ENCODE assay signal across 11 cellular contexts in genomic region chr1:63320024-63320799, GRCh38. TPM values are rescaled to one million over a fixed set of nuclear protein-coding genes. Genes with fewer than 3 reads are reported as not detected.
A peak's percentile ranks its signal among the peaks of the same experiment; 100 is the strongest.
DNase-seq lines count a peak whose midpoint lies in the region; ATAC-seq and TF ChIP-seq lines count a peak whose summit lies in the region.
"Had no signal": no experiment of that assay in that cellular context is flagged by ENCODE, and none has a peak within 500 bp of the region (broad histone marks: within the 10 kb centered on the region; RNA-seq: fewer than 3 reads in every experiment).

No MANE protein-coding gene starts in this region.

- H3K27me3 ChIP-seq in CD4-positive, alpha-beta memory T cell (ENCODE audit: insufficient read depth, low read length) = peaks cover 73% of the 10 kb centered on the region

- peaks cover 0 to 7% of the 10 kb centered on the region in 2 donors for H3K9me3 ChIP-seq in CD4-positive, alpha-beta memory T cell (ENCODE audit: control insufficient read depth in 1 of 2, low read length in 2 of 2)
- H3K9me3 ChIP-seq: Caco-2 had no signal

- DNase-seq in CD4-positive, alpha-beta memory T cell = peak in 2 of 5 donors; percentile 17 to 28
- no peak for DNase-seq in natural killer cell
- DNase-seq in NCI-H1436 (lab: John Stamatoyannopoulos, UW) = no peak
- no peak for DNase-seq in inferior parietal cortex (ENCODE audit: extremely low spot score)
- DNase-seq: Caco-2, NCI-H2029 treated with DMSO at 0.1 percent for 48 hours had no signal

- POLR2A ChIA-PET in CD4-positive, alpha-beta memory T cell (lab: Charles Lee; ENCODE audit: partially characterized antibody) = interaction anchor here (0.9 to 1.8 kb wide), 2 partner anchors 8 to 10 kb away, joined by 3 to 8 read pairs; no protein-coding TSS in a partner anchor

- H3K27me3 Mint-ChIP-seq in CD4-positive, alpha-beta memory T cell = peaks cover 54 to 59% of the 10 kb centered on the region in 2 donors
- H3K27me3 Mint-ChIP-seq in IgD-negative memory B cell (peaks cover 53% of the 10 kb centered on the region), brain (peaks cover 95% of the 10 kb centered on the region), natural killer cell (ENCODE audit: low read depth in 2 of 2) (peaks cover 60% of the 10 kb centered on the region in 2 donors)

- no peak for TF ChIP-seq CTCF in brain (conservative IDR thresholded peaks at IDR 0.05)
- TF ChIP-seq CTCF in natural killer cell (IDR thresholded peaks at IDR 0.05) = no peak

- H3K4me1 Mint-ChIP-seq in CD4-positive, alpha-beta memory T cell = peaks cover 16 to 51% (median 33%) of the 10 kb centered on the region in 4 donors
- H3K4me1 Mint-ChIP-seq in IgD-negative memory B cell (peaks cover 11 to 23% (median 23%) of the 10 kb centered on the region in 3 donors), brain (peaks cover 42% of the 10 kb centered on the region), natural killer cell (peaks cover 28 to 39% of the 10 kb centered on the region in 2 donors)

- H3K9me3 Mint-ChIP-seq in CD4-positive, alpha-beta memory T cell = peaks cover 3 to 53% (median 40%) of the 10 kb centered on the region in 8 donors
- H3K9me3 Mint-ChIP-seq in IgD-negative memory B cell = peaks cover 2 to 22% (median 9%) of the 10 kb centered on the region in 3 donors
- H3K9me3 Mint-ChIP-seq in brain = peaks cover 0 to 26% (median 16%) of the 10 kb centered on the region in 5 experiments
- peaks cover 3 to 4% of the 10 kb centered on the region in 2 donors for H3K9me3 Mint-ChIP-seq in natural killer cell

- H3K4me1 ChIP-seq in CD4-positive, alpha-beta memory T cell (ENCODE audit: insufficient read depth, low read length) = peaks cover 25% of the 10 kb centered on the region

- intact Hi-C loops in CD4-positive, alpha-beta memory T cell (cut with micrococcal nuclease) = no loop called here
- intact Hi-C loops in natural killer cell (cut with micrococcal nuclease) = no loop called here

- peaks cover 10 to 22% of the 10 kb centered on the region in 2 donors for H3K36me3 Mint-ChIP-seq in CD4-positive, alpha-beta memory T cell
- peaks cover 3% of the 10 kb centered on the region for H3K36me3 Mint-ChIP-seq in IgD-negative memory B cell
- H3K36me3 Mint-ChIP-seq in brain = no peaks in the 10 kb centered on the region
- H3K36me3 Mint-ChIP-seq in natural killer cell = peaks cover 16% of the 10 kb centered on the region

- ATAC-seq in natural killer cell = no peak
- ATAC-seq in GM19328 (IDR thresholded peaks at IDR 0.05; ENCODE audit: unreplicated experiment) = no peak
- ATAC-seq in HG02870 (IDR thresholded peaks at IDR 0.05; ENCODE audit: unreplicated experiment) = no peak

- peak overlapping the region in 7 of 8 donors; percentile 16 to 60 (median 38) for H3K4me3 Mint-ChIP-seq in CD4-positive, alpha-beta memory T cell
- H3K4me3 Mint-ChIP-seq in IgD-negative memory B cell = peak overlapping the region in 2 of 4 donors; percentile 67 to 97
- peak overlapping the region; percentile 12 to 60 (median 53) for H3K4me3 Mint-ChIP-seq in brain
- H3K4me3 Mint-ChIP-seq in natural killer cell = peak overlapping the region; percentile 49

- CTCF ChIA-PET in CD4-positive, alpha-beta memory T cell (lab: Charles Lee; ENCODE audit: partially characterized antibody) = no interaction called here

- no peak overlapping the region for H3K4me3 ChIP-seq in CD4-positive, alpha-beta memory T cell (ENCODE audit: low read length in 2 of 2)

- H3K36me3 ChIP-seq in CD4-positive, alpha-beta memory T cell (ENCODE audit: insufficient read depth, low read length) = no peaks in the 10 kb centered on the region

- no peak overlapping the region for H3K27ac ChIP-seq in CD4-positive, alpha-beta memory T cell (ENCODE audit: low read depth, low read length)

- peak overlapping the region in 5 of 7 donors; percentile 4 to 91 (median 78) for H3K27ac Mint-ChIP-seq in CD4-positive, alpha-beta memory T cell
- H3K27ac Mint-ChIP-seq in IgD-negative memory B cell = peak overlapping the region; percentile 76 to 100 (median 99)
- H3K27ac Mint-ChIP-seq in brain = peak overlapping the region in 1 of 5 experiments; percentile 12
- peak overlapping the region in 1 of 2 donors; percentile 50 for H3K27ac Mint-ChIP-seq in natural killer cell

RNA-seq across cellular contexts. Expression of gene FOXD3, which starts 2.2 kb away (rescaled TPM):
- not detected for total RNA-seq in CD4-positive, alpha-beta memory T cell
- polyA plus RNA-seq in CD4-positive, alpha-beta memory T cell = not detected
- polyA plus RNA-seq in IgD-negative memory B cell = not detected
- 1.7 TPM for polyA plus RNA-seq in brain (ENCODE audit: insufficient read depth, low read depth, low replicate concordance)
- total RNA-seq in natural killer cell = not detected
- total RNA-seq: Caco-2, subcutaneous adipose tissue had no signal

RNA-seq across cellular contexts. Expression of gene ALG6, which starts 47.2 kb away (rescaled TPM):
- 10 to 100 TPM; 27.6 to 28.4 TPM for total RNA-seq in CD4-positive, alpha-beta memory T cell
- polyA plus RNA-seq in CD4-positive, alpha-beta memory T cell = 10 to 100 TPM; 21.9 to 22.0 TPM
- polyA plus RNA-seq in IgD-negative memory B cell (12.9 TPM), brain (ENCODE audit: insufficient read depth, low read depth, low replicate concordance) (8.4 TPM)
- 10 to 100 TPM; 21.3 to 28.0 (median 23.4) TPM for total RNA-seq in natural killer cell
